In the genomic region with DNA sequence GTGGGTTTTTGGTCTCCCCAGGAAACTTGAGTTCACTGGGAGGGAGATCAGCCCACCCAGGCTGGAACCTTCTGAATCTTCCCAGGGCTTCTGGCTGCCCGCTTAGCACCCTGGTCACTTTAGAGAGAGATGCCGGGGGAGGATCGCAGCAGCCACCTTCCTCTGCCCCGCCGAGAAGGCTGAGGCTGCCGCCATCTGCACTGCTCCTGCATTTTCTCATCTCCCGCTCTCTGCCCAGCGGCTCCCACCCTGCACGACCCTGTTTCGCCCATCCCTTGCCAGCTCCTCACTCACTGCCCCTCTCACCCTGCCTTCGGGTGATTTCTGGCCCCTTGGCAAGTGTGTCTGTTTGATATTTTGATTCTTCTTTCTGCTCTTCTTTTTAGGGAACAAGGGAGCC, we compare ENCODE assay signal across 21 cellular contexts.
A peak's percentile ranks its signal among the peaks of the same experiment; 100 is the strongest.
DNase-seq lines count a peak whose midpoint lies in the region; ATAC-seq and TF ChIP-seq lines count a peak whose summit lies in the region.
"Had no signal": no experiment of that assay in that cellular context is flagged by ENCODE, and none has a peak within 500 bp of the region (broad histone marks: within the 10 kb centered on the region; RNA-seq: fewer than 3 reads in every experiment).

No MANE protein-coding gene starts in this region.

- TF ChIP-seq CTCF in osteocyte (IDR thresholded peaks at IDR 0.05) (no peak), mesothelial cell of epicardium (IDR thresholded peaks at IDR 0.05; ENCODE audit: unreplicated experiment) (no peak)

- peak overlapping the region; percentile 5 for H3K27ac Mint-ChIP-seq in activated T-cell treated with anti-CD3 and anti-CD28 coated beads, Interleukin-2, amount 50 U/mL, for 72 hours
- H3K27ac Mint-ChIP-seq in IgD-negative memory B cell: peak overlapping the region in 2 of 3 donors; percentile 62 to 94
- H3K27ac Mint-ChIP-seq in effector memory CD8-positive, alpha-beta T cell: peak overlapping the region; percentile 56 to 68
- H3K27ac Mint-ChIP-seq in stimulated activated memory B cell treated with anti-CD40 and anti-IgM and Interleukin-4, amounts not matched to agents 10 μg/mL and 1 μg/mL and 100 μg/mL, for 72 hours: peak overlapping the region; percentile 71
- no peak overlapping the region for H3K27ac Mint-ChIP-seq in osteocyte (ENCODE audit: unreplicated experiment)
- H3K27ac Mint-ChIP-seq in mesothelial cell of epicardium: no peak overlapping the region

- no peak for ATAC-seq in activated T-cell treated with anti-CD3 and anti-CD28 coated beads, Interleukin-2, amount 50 U/mL, for 72 hours (replicated peaks in 1 of 2)
- no peak for ATAC-seq in effector memory CD8-positive, alpha-beta T cell (replicated peaks)
- no peak for ATAC-seq in stimulated activated memory B cell treated with anti-CD40 and anti-IgM and Interleukin-4, amounts not matched to agents 10 μg/mL and 1 μg/mL and 100 μg/mL, for 72 hours
- ATAC-seq: heart left ventricle, left cardiac atrium had no signal

- no peak for DNase-seq in activated T-cell treated with anti-CD3 and anti-CD28 coated beads, Interleukin-2, amount 50 U/mL, for 72 hours
- DNase-seq in activated T-cell treated with anti-CD3 and anti-CD28 coated beads, Interleukin-2, amount 50 U/mL, for 1 hour: no peak
- DNase-seq in effector memory CD8-positive, alpha-beta T cell: no peak
- no peak for DNase-seq in osteocyte (ENCODE audit: extremely low spot score, unreplicated experiment)
- DNase-seq in mesothelial cell of epicardium (ENCODE audit: low spot score in 2 of 2, unreplicated experiment in 2 of 2): no peak
- DNase-seq: activated CD4-positive, alpha-beta T cell treated with anti-CD3 and anti-CD28 coated beads, Interleukin-2, amount 50 U/mL, for 4 hours; brain microvascular endothelial cell; C1 segment of cervical spinal cord; effector CD4-positive, alpha-beta T cell; erythroblast; heart left ventricle; left cardiac atrium; mammary epithelial cell; NCI-H1105 treated with DMSO at 0.1 percent for 48 hours; NCI-H2029 treated with DMSO at 0.1 percent for 48 hours; NCI-H82; ovary; stimulated activated naive CD4-positive, alpha-beta T cell; T1000 had no signal

- peaks cover 5 to 13% of the 10 kb centered on the region in 2 donors for H3K36me3 Mint-ChIP-seq in activated T-cell treated with anti-CD3 and anti-CD28 coated beads, Interleukin-2, amount 50 U/mL, for 72 hours (ENCODE audit: insufficient read depth in 2 of 2)
- H3K36me3 Mint-ChIP-seq in IgD-negative memory B cell: peaks cover 5% of the 10 kb centered on the region
- peaks cover 74% of the 10 kb centered on the region for H3K36me3 Mint-ChIP-seq in effector memory CD8-positive, alpha-beta T cell (ENCODE audit: insufficient read depth)
- H3K36me3 Mint-ChIP-seq in stimulated activated memory B cell treated with anti-CD40 and anti-IgM and Interleukin-4, amounts not matched to agents 10 μg/mL and 1 μg/mL and 100 μg/mL, for 72 hours: peaks cover 40% of the 10 kb centered on the region
- no peaks in the 10 kb centered on the region for H3K36me3 Mint-ChIP-seq in osteocyte (ENCODE audit: unreplicated experiment)
- no peaks in the 10 kb centered on the region for H3K36me3 Mint-ChIP-seq in mesothelial cell of epicardium

- H3K9me3 Mint-ChIP-seq in activated T-cell treated with anti-CD3 and anti-CD28 coated beads, Interleukin-2, amount 50 U/mL, for 72 hours: no peaks in the 10 kb centered on the region
- no peaks in the 10 kb centered on the region for H3K9me3 Mint-ChIP-seq in IgD-negative memory B cell
- H3K9me3 Mint-ChIP-seq in effector memory CD8-positive, alpha-beta T cell: no peaks in the 10 kb centered on the region
- no peaks in the 10 kb centered on the region for H3K9me3 Mint-ChIP-seq in stimulated activated memory B cell treated with anti-CD40 and anti-IgM and Interleukin-4, amounts not matched to agents 10 μg/mL and 1 μg/mL and 100 μg/mL, for 72 hours
- no peaks in the 10 kb centered on the region for H3K9me3 Mint-ChIP-seq in osteocyte (ENCODE audit: unreplicated experiment)
- no peaks in the 10 kb centered on the region for H3K9me3 Mint-ChIP-seq in mesothelial cell of epicardium

- no peaks in the 10 kb centered on the region for H3K4me1 Mint-ChIP-seq in activated T-cell treated with anti-CD3 and anti-CD28 coated beads, Interleukin-2, amount 50 U/mL, for 72 hours (ENCODE audit: low read depth)
- peaks cover 0 to 2% (median 0%) of the 10 kb centered on the region in 3 donors for H3K4me1 Mint-ChIP-seq in IgD-negative memory B cell
- peaks cover 13 to 20% of the 10 kb centered on the region in 2 donors for H3K4me1 Mint-ChIP-seq in effector memory CD8-positive, alpha-beta T cell (ENCODE audit: low read depth in 2 of 2)
- H3K4me1 Mint-ChIP-seq in stimulated activated memory B cell treated with anti-CD40 and anti-IgM and Interleukin-4, amounts not matched to agents 10 μg/mL and 1 μg/mL and 100 μg/mL, for 72 hours: peaks cover 16% of the 10 kb centered on the region
- H3K4me1 Mint-ChIP-seq in osteocyte (ENCODE audit: unreplicated experiment): peaks cover 13% of the 10 kb centered on the region
- peaks cover 2% of the 10 kb centered on the region for H3K4me1 Mint-ChIP-seq in mesothelial cell of epicardium

- no peak overlapping the region for H3K4me3 Mint-ChIP-seq in activated T-cell treated with anti-CD3 and anti-CD28 coated beads, Interleukin-2, amount 50 U/mL, for 72 hours
- peak overlapping the region in 1 of 4 donors; percentile 15 for H3K4me3 Mint-ChIP-seq in IgD-negative memory B cell
- no peak overlapping the region for H3K4me3 Mint-ChIP-seq in effector memory CD8-positive, alpha-beta T cell
- H3K4me3 Mint-ChIP-seq in stimulated activated memory B cell treated with anti-CD40 and anti-IgM and Interleukin-4, amounts not matched to agents 10 μg/mL and 1 μg/mL and 100 μg/mL, for 72 hours: no peak overlapping the region
- no peak overlapping the region for H3K4me3 Mint-ChIP-seq in osteocyte (ENCODE audit: unreplicated experiment)
- no peak overlapping the region for H3K4me3 Mint-ChIP-seq in mesothelial cell of epicardium

- H3K27me3 Mint-ChIP-seq in activated T-cell treated with anti-CD3 and anti-CD28 coated beads, Interleukin-2, amount 50 U/mL, for 72 hours (ENCODE audit: low read depth): no peaks in the 10 kb centered on the region
- no peaks in the 10 kb centered on the region for H3K27me3 Mint-ChIP-seq in IgD-negative memory B cell
- H3K27me3 Mint-ChIP-seq in effector memory CD8-positive, alpha-beta T cell: no peaks in the 10 kb centered on the region
- no peaks in the 10 kb centered on the region for H3K27me3 Mint-ChIP-seq in stimulated activated memory B cell treated with anti-CD40 and anti-IgM and Interleukin-4, amounts not matched to agents 10 μg/mL and 1 μg/mL and 100 μg/mL, for 72 hours
- no peaks in the 10 kb centered on the region for H3K27me3 Mint-ChIP-seq in osteocyte (ENCODE audit: unreplicated experiment)
- no peaks in the 10 kb centered on the region for H3K27me3 Mint-ChIP-seq in mesothelial cell of epicardium (ENCODE audit: low read depth)

Comparison
In these comparisons a context has a peak if more than half of its experiments do, and no peak if none do; other contexts are left out.
1. H3K27ac Mint-ChIP-seq: peak in activated T-cell treated with anti-CD3 and anti-CD28 coated beads, Interleukin-2, amount 50 U/mL, for 72 hours (single experiment), IgD-negative memory B cell (2 of 3), effector memory CD8-positive, alpha-beta T cell (2 of 2) and stimulated activated memory B cell treated with anti-CD40 and anti-IgM and Interleukin-4, amounts not matched to agents 10 μg/mL and 1 μg/mL and 100 μg/mL, for 72 hours (single experiment); none in osteocyte (single experiment) and mesothelial cell of epicardium (single experiment).